Comparison of ENCODE assay signal across 8 cellular contexts in the genomic region with DNA sequence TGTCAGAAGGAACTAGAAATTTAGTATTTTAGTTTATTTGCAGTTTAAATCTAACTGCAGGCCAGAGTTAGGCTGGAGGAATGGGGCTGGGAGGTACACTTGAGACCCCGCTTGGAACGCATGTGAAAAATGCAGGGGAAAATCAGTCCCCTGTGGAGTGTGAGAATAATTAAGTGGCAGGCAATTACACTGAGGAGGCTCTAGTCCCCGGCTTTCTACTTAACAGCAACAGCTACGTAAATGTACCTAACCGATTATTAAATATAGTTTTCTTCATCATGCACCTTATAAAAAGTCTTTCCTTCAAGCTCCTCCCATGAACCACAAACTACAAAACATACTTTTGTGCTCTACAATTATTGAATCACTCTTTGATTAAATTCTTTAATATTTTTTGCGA. TPM values are rescaled to one million over a fixed set of nuclear protein-coding genes. Genes with fewer than 3 reads are reported as not detected.
DNase-seq lines count a peak whose midpoint lies in the region; ATAC-seq, FAIRE-seq and TF ChIP-seq lines count a peak whose summit lies in the region.

No MANE protein-coding gene starts in this region.

- no peak for TF ChIP-seq POLR2A in right lobe of liver (IDR thresholded peaks at IDR 0.05)
- no peak for TF ChIP-seq POLR2A in transverse colon (IDR thresholded peaks at IDR 0.05)

- H3K4me1 ChIP-seq in right lobe of liver (peaks cover 0 to 9% (median 0%) of the 10 kb centered on the region in 4 donors), transverse colon (peaks cover 0 to 19% (median 13%) of the 10 kb centered on the region in 4 donors)

- H3K9me3 ChIP-seq in right lobe of liver (no peaks in the 10 kb centered on the region), transverse colon (peaks cover 0 to 19% of the 10 kb centered on the region in 2 donors)

- DNase-seq in GM12864 (ENCODE audit: low read depth) (no peak), NCI-H146 (lab: John Stamatoyannopoulos, UW) (peak; percentile 72), bronchial epithelial cell (ENCODE audit: low read depth) (peak; percentile 7), right lobe of liver (no peak), transverse colon (no peak), SW480 (ENCODE audit: low spot score) (no peak)

- TF ChIP-seq CTCF in GM12864 (IDR thresholded peaks at IDR 0.05; ENCODE audit: low read depth, low read length, missing control alignments): no peak
- TF ChIP-seq CTCF in bronchial epithelial cell (IDR thresholded peaks at IDR 0.05; ENCODE audit: insufficient read depth, low read length, severe bottlenecking): no peak
- no peak for TF ChIP-seq CTCF in right lobe of liver (IDR thresholded peaks at IDR 0.05)
- no peak for TF ChIP-seq CTCF in transverse colon (IDR thresholded peaks at IDR 0.05)

- 18% methylated on average over 6 of the region's 6 CpGs for WGBS in right lobe of liver (ENCODE audit: insufficient coverage, low coverage, low lambda C conversion rate, missing lambda C conversion rate)
- 5 to 14% methylated on average over 6 of the region's 6 CpGs for WGBS in transverse colon (ENCODE audit: low coverage in 1 of 2), 2 donors

- ATAC-seq in right lobe of liver: no peak
- ATAC-seq in HG03457 (IDR thresholded peaks at IDR 0.05; ENCODE audit: unreplicated experiment): no peak
- no peak for ATAC-seq in GM18870 (IDR thresholded peaks at IDR 0.05; ENCODE audit: unreplicated experiment)

- TF ChIP-seq EP300 in transverse colon (IDR thresholded peaks at IDR 0.05; ENCODE audit: low read depth): no peak

- H3K27me3 ChIP-seq in bronchial epithelial cell (ENCODE audit: control insufficient read depth, insufficient read depth, low read length) (no peaks in the 10 kb centered on the region), right lobe of liver (no peaks in the 10 kb centered on the region), transverse colon (no peaks in the 10 kb centered on the region)

- in situ Hi-C loops in transverse colon (cut with MboI; ENCODE audit: low pct_ligation_motif_present in 1 of 4, low pct_unique_long_range_greater_than_20kb in 1 of 4, low sequenced_read_pairs in 3 of 4): no loop called here

- H3K36me3 ChIP-seq in bronchial epithelial cell (ENCODE audit: control insufficient read depth, insufficient read depth, low read length): no peaks in the 10 kb centered on the region
- H3K36me3 ChIP-seq in right lobe of liver: peaks cover 0 to 6% (median 1%) of the 10 kb centered on the region in 4 donors
- peaks cover 0 to 27% (median 2%) of the 10 kb centered on the region in 4 donors for H3K36me3 ChIP-seq in transverse colon

- H3K4me3 ChIP-seq in GM12864 (ENCODE audit: low read depth, low read length): peak overlapping the region; percentile 67
- H3K4me3 ChIP-seq in bronchial epithelial cell (ENCODE audit: low read depth, low read length): peak overlapping the region; percentile 73
- peak overlapping the region; percentile 75 to 83 (median 82) for H3K4me3 ChIP-seq in right lobe of liver
- peak overlapping the region; percentile 45 to 89 (median 68) for H3K4me3 ChIP-seq in transverse colon

- intact Hi-C loops in right lobe of liver (cut with DNase I): no loop called here
- intact Hi-C loops in transverse colon (cut with DNase I; ENCODE audit: low total_unique reads): no loop called here

- no peak for FAIRE-seq in bronchial epithelial cell (lab: Jason Lieb, UNC)

- peak overlapping the region; percentile 78 to 94 (median 85) for H3K27ac ChIP-seq in right lobe of liver
- peak overlapping the region; percentile 93 to 98 (median 97) for H3K27ac ChIP-seq in transverse colon

RNA-seq across cellular contexts. Expression of gene ZNF708, which starts 0.8 kb away (rescaled TPM):
- total RNA-seq in bronchial epithelial cell (3.4 and 4.0 TPM in 2 replicates), right lobe of liver (1 to 10 TPM; 2.1 to 4.2 (median 3.2) TPM), transverse colon (10 to 100 TPM; 12.7 to 21.4 (median 19.2) TPM)

RNA-seq across cellular contexts. Expression of gene ZNF738, which starts 30.4 kb away (rescaled TPM):
- total RNA-seq in bronchial epithelial cell (1.8 and 2.3 TPM in 2 replicates), right lobe of liver (under 1 TPM; 0.18 to 0.81 (median 0.60) TPM), transverse colon (1 to 10 TPM; 2.0 to 8.6 (median 5.9) TPM)

Comparison
In these comparisons a context has a peak if more than half of its experiments do, and no peak if none do; other contexts are left out.
1. DNase-seq: peak in NCI-H146 (single experiment) and bronchial epithelial cell (single experiment); none in GM12864 (single experiment), right lobe of liver (0 of 3), transverse colon (single experiment) and SW480 (single experiment).
2. Peak in every context shown above with its lines, with median percentiles within 50 percentile points of each other: H3K4me3 ChIP-seq.